Comparison of ENCODE assay signal across 12 cellular contexts in genomic region chr6:147135211-147135672, GRCh38.
DNase-seq lines count a peak whose midpoint lies in the region; ATAC-seq and TF ChIP-seq lines count a peak whose summit lies in the region.
"Had no signal": no experiment of that assay in that cellular context is flagged by ENCODE, and none has a peak within 500 bp of the region (broad histone marks: within the 10 kb centered on the region; RNA-seq: fewer than 3 reads in every experiment).

No MANE protein-coding gene starts in this region.

- H3K27me3 ChIP-seq in breast epithelium (no peaks in the 10 kb centered on the region), upper lobe of right lung (no peaks in the 10 kb centered on the region)
- H3K27me3 ChIP-seq: BLaER1 treated with 17β-estradiol and CSF1 and Interleukin-3, amounts not matched to agents 10 nM and 100 nM had no signal

- no peak for TF ChIP-seq CTCF in MCF 10A (IDR thresholded peaks at IDR 0.05; ENCODE audit: unreplicated experiment)
- no peak for TF ChIP-seq CTCF in breast epithelium (IDR thresholded peaks at IDR 0.05)
- TF ChIP-seq CTCF in upper lobe of right lung (IDR thresholded peaks at IDR 0.05), result no peak
- no peak for TF ChIP-seq CTCF in GM10266 (IDR thresholded peaks at IDR 0.05; ENCODE audit: control insufficient read depth, insufficient read depth, low read depth, missing control alignments)

- no peaks in the 10 kb centered on the region for H3K36me3 Mint-ChIP-seq in MCF 10A (ENCODE audit: insufficient read depth, unreplicated experiment)

- H3K36me3 ChIP-seq in breast epithelium (no peaks in the 10 kb centered on the region), upper lobe of right lung (no peaks in the 10 kb centered on the region)
- H3K36me3 ChIP-seq: BLaER1 treated with 17β-estradiol and CSF1 and Interleukin-3, amounts not matched to agents 10 nM and 100 nM; lower lobe of right lung had no signal

- CTCF ChIA-PET in MCF 10A (lab: Yijun Ruan, JAX), result interaction anchor here (0.7 to 1.3 kb wide), 2 partner anchors 14 to 148 kb away, joined by 3 to 5 read pairs; no protein-coding TSS in a partner anchor

- peak overlapping the region; percentile 53 for H3K27ac Mint-ChIP-seq in MCF 10A (ENCODE audit: low read depth, unreplicated experiment)

- peak; percentile 84 for ATAC-seq in esophagus mucosa
- peak; percentile 74 for ATAC-seq in upper lobe of right lung
- no peak for ATAC-seq in activated CD4-positive, CD25-positive, alpha-beta regulatory T cell treated with anti-CD3 and anti-CD28 coated beads, Interleukin-2, amount 50 U/mL, for 24 hours
- ATAC-seq: lower lobe of right lung had no signal

- H3K27ac ChIP-seq in breast epithelium (no peak overlapping the region), upper lobe of right lung (no peak overlapping the region)
- H3K27ac ChIP-seq: BLaER1 treated with 17β-estradiol and CSF1 and Interleukin-3, amounts not matched to agents 10 nM and 100 nM; lower lobe of right lung had no signal

- DNase-seq in MCF 10A (ENCODE audit: unreplicated experiment), result peak; percentile 99
- no peak for DNase-seq in breast epithelium (ENCODE audit: low spot score in 2 of 2)
- DNase-seq in NOMO-1 (lab: John Stamatoyannopoulos, UW; ENCODE audit: unreplicated experiment in 2 of 2), result peak; percentile 31 to 42
- no peak for DNase-seq in upper lobe of right lung
- no peak for DNase-seq in dedifferentiated amniotic fluid mesenchymal stem cell (ENCODE audit: extremely low spot score)
- no peak for DNase-seq in GM10266 (ENCODE audit: extremely low spot score)
- DNase-seq: aorta, lower lobe of right lung, posterior cingulate gyrus had no signal

- H3K27me3 Mint-ChIP-seq in MCF 10A (ENCODE audit: insufficient read depth, unreplicated experiment), result no peaks in the 10 kb centered on the region

- no peaks in the 10 kb centered on the region for H3K4me1 ChIP-seq in breast epithelium
- H3K4me1 ChIP-seq in upper lobe of right lung, result no peaks in the 10 kb centered on the region
- H3K4me1 ChIP-seq: BLaER1 treated with 17β-estradiol and CSF1 and Interleukin-3, amounts not matched to agents 10 nM and 100 nM; lower lobe of right lung had no signal

- peaks cover 18% of the 10 kb centered on the region for H3K4me1 Mint-ChIP-seq in MCF 10A (ENCODE audit: insufficient read depth, unreplicated experiment)

- H3K4me3 ChIP-seq in breast epithelium (no peak overlapping the region), upper lobe of right lung (no peak overlapping the region)
- H3K4me3 ChIP-seq: BLaER1 treated with 17β-estradiol and CSF1 and Interleukin-3, amounts not matched to agents 10 nM and 100 nM; lower lobe of right lung had no signal

- H3K4me3 Mint-ChIP-seq in MCF 10A (ENCODE audit: unreplicated experiment), result no peak overlapping the region

- H3K9me3 Mint-ChIP-seq in MCF 10A (ENCODE audit: unreplicated experiment), result no peaks in the 10 kb centered on the region

- intact Hi-C loops in MCF 10A (cut with micrococcal nuclease), result loop anchor here (1.0 kb wide), 1 partner anchor 67 kb away; no protein-coding TSS in a partner anchor
- intact Hi-C loops in breast epithelium (cut with DNase I; ENCODE audit: low total_unique reads), result no loop called here
- intact Hi-C loops in upper lobe of right lung (cut with DNase I), result no loop called here

- no TSS peak for BruUV-seq in MCF 10A (replicated peaks; lab: Mats Ljungman, UMichigan)

- POLR2A ChIA-PET in MCF 10A (lab: Yijun Ruan, JAX), result interaction anchor here (0.6 to 3.3 kb wide), 12 partner anchors 12 to 964 kb away, joined by 3 to 25 read pairs (median 3); partner anchors contain the start of gene STXBP5

- no peak for TF ChIP-seq POLR2A in breast epithelium (IDR thresholded peaks at IDR 0.05)

- H3K9me3 ChIP-seq in breast epithelium (no peaks in the 10 kb centered on the region), upper lobe of right lung (no peaks in the 10 kb centered on the region)
- H3K9me3 ChIP-seq: BLaER1 treated with 17β-estradiol and CSF1 and Interleukin-3, amounts not matched to agents 10 nM and 100 nM; lower lobe of right lung had no signal

Comparison
In these comparisons a context has a peak if more than half of its experiments do, and no peak if none do; other contexts are left out.
1. DNase-seq: peak in MCF 10A (single experiment) and NOMO-1 (2 of 2); none in breast epithelium (0 of 2), upper lobe of right lung (single experiment), dedifferentiated amniotic fluid mesenchymal stem cell (single experiment) and GM10266 (single experiment).
2. ATAC-seq: peak in esophagus mucosa (single experiment) and upper lobe of right lung (single experiment); none in activated CD4-positive, CD25-positive, alpha-beta regulatory T cell treated with anti-CD3 and anti-CD28 coated beads, Interleukin-2, amount 50 U/mL, for 24 hours (0 of 2).